In the genomic region with DNA sequence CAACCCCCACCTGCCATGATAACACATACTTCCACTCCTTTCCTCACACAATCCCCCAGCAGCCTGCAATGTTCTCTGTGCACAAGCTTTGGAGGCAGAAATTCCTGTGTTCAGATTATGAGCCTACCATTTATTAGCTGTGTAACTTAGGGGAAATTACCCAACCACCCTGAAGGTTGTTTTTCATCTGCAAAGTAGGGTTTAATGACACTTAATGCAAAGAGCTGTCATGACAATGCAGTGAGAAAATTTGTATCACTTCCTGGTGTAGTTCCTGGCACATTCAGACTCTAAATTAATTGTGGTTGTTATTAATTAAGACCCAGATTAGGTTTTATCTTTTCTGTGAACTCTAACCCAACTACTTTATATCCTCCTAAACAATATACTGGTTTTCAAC, we compare ENCODE assay signal across 1 cellular context.
TF ChIP-seq lines count a peak whose summit lies in the region.

No MANE protein-coding gene starts in this region.

TF ChIP-seq in H1, 55 proteins besides CTCF, POLR2A, EP300 and RAD21 (continued from another document):
- TF ChIP-seq, protein P1, sequence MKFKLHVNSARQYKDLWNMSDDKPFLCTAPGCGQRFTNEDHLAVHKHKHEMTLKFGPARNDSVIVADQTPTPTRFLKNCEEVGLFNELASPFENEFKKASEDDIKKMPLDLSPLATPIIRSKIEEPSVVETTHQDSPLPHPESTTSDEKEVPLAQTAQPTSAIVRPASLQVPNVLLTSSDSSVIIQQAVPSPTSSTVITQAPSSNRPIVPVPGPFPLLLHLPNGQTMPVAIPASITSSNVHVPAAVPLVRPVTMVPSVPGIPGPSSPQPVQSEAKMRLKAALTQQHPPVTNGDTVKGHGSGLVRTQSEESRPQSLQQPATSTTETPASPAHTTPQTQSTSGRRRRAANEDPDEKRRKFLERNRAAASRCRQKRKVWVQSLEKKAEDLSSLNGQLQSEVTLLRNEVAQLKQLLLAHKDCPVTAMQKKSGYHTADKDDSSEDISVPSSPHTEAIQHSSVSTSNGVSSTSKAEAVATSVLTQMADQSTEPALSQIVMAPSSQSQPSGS (IDR thresholded peaks at IDR 0.05; ENCODE audit: low read length) = no peak
- TF ChIP-seq FOSL1 (IDR thresholded peaks at IDR 0.05; ENCODE audit: insufficient read depth, low read depth, low read length) (no peak), JUND (IDR thresholded peaks at IDR 0.05; ENCODE audit: low read length) (no peak), TAF1 (IDR thresholded peaks at IDR 0.05; ENCODE audit: low read depth, low read length) (no peak), EZH2 (IDR thresholded peaks at IDR 0.05; ENCODE audit: low read depth, low read length, severe bottlenecking) (no peak), POLR2AphosphoS5 (IDR thresholded peaks at IDR 0.05; ENCODE audit: low read depth, low read length) (no peak)
